3 cellular contexts compared by ENCODE assay signal in the genomic region with DNA sequence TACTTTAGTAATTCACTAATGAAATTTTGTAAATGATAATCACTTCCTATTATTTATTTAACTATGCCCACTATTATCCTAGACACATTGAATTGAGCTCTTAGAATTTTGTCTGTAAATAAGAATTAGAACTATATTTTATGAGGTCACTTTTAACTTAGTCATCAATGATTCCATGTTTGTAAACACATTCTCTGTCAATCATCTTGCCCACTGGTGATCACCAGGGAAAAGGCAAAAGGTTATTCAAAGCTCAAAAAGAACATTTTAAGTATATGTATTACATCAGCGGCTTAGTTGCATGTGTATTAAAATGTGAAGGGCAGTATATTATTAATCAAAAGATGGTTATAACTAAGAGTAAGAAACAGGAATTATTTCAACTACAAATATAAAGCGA.
TF ChIP-seq lines count a peak whose summit lies in the region.

No MANE protein-coding gene starts in this region.

TF ChIP-seq in A549, 52 proteins besides CTCF, POLR2A, EP300 and RAD21:
- TF ChIP-seq HDAC2 (IDR thresholded peaks at IDR 0.05) (no peak), USF2 (IDR thresholded peaks at IDR 0.05) (no peak), JUN (IDR thresholded peaks at IDR 0.05) (no peak), ESRRA (IDR thresholded peaks at IDR 0.05; ENCODE audit: borderline replicate concordance, low read length) (no peak), ZC3H11A (IDR thresholded peaks at IDR 0.05) (no peak), HES2 (IDR thresholded peaks at IDR 0.05) (no peak), RNF2 (IDR thresholded peaks at IDR 0.05; ENCODE audit: borderline replicate concordance, low read depth) (no peak), EHMT2 (IDR thresholded peaks at IDR 0.05; ENCODE audit: low read depth) (no peak), E2F6 (IDR thresholded peaks at IDR 0.05; ENCODE audit: borderline replicate concordance, low read depth) (no peak), MAZ (IDR thresholded peaks at IDR 0.05; ENCODE audit: borderline replicate concordance, low read depth, low read length) (no peak), PBX3 (IDR thresholded peaks at IDR 0.05) (no peak), CHD4 (IDR thresholded peaks at IDR 0.05; ENCODE audit: borderline replicate concordance) (no peak)
- TF ChIP-seq, protein P1, sequence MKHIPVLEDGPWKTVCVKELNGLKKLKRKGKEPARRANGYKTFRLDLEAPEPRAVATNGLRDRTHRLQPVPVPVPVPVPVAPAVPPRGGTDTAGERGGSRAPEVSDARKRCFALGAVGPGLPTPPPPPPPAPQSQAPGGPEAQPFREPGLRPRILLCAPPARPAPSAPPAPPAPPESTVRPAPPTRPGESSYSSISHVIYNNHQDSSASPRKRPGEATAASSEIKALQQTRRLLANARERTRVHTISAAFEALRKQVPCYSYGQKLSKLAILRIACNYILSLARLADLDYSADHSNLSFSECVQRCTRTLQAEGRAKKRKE (CRISPR knock-in tag; IDR thresholded peaks at IDR 0.05; ENCODE audit: low read depth) = no peak
TF ChIP-seq in A549: peak in this region for 0.

TF ChIP-seq in IMR-90, 13 proteins besides CTCF, POLR2A, EP300 and RAD21:
- TF ChIP-seq CEBPB (IDR thresholded peaks at IDR 0.05; ENCODE audit: low read depth, low read length) (no peak), BHLHE40 (IDR thresholded peaks at IDR 0.05; ENCODE audit: low read depth, low read length) (no peak), USF2 (IDR thresholded peaks at IDR 0.05; ENCODE audit: low read depth, low read length) (no peak)

TF ChIP-seq in K562, 482 proteins besides CTCF, POLR2A, EP300 and RAD21:
- no peak for TF ChIP-seq RBM34 (IDR thresholded peaks at IDR 0.05; ENCODE audit: borderline replicate concordance, insufficient read depth, low read length)
- TF ChIP-seq, protein P2, sequence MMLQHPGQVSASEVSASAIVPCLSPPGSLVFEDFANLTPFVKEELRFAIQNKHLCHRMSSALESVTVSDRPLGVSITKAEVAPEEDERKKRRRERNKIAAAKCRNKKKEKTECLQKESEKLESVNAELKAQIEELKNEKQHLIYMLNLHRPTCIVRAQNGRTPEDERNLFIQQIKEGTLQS (IDR thresholded peaks at IDR 0.05) = peak; percentile 33; the same call in 1 of the 2 replicates
- TF ChIP-seq, protein P2 (CRISPR knock-in tag; conservative IDR thresholded peaks at IDR 0.05) = no peak
- TF ChIP-seq, protein P3, sequence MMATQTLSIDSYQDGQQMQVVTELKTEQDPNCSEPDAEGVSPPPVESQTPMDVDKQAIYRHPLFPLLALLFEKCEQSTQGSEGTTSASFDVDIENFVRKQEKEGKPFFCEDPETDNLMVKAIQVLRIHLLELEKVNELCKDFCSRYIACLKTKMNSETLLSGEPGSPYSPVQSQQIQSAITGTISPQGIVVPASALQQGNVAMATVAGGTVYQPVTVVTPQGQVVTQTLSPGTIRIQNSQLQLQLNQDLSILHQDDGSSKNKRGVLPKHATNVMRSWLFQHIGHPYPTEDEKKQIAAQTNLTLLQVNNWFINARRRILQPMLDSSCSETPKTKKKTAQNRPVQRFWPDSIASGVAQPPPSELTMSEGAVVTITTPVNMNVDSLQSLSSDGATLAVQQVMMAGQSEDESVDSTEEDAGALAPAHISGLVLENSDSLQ (IDR thresholded peaks at IDR 0.05) = peak; percentile 67
